8 cellular contexts compared by ENCODE assay signal in the genomic region with DNA sequence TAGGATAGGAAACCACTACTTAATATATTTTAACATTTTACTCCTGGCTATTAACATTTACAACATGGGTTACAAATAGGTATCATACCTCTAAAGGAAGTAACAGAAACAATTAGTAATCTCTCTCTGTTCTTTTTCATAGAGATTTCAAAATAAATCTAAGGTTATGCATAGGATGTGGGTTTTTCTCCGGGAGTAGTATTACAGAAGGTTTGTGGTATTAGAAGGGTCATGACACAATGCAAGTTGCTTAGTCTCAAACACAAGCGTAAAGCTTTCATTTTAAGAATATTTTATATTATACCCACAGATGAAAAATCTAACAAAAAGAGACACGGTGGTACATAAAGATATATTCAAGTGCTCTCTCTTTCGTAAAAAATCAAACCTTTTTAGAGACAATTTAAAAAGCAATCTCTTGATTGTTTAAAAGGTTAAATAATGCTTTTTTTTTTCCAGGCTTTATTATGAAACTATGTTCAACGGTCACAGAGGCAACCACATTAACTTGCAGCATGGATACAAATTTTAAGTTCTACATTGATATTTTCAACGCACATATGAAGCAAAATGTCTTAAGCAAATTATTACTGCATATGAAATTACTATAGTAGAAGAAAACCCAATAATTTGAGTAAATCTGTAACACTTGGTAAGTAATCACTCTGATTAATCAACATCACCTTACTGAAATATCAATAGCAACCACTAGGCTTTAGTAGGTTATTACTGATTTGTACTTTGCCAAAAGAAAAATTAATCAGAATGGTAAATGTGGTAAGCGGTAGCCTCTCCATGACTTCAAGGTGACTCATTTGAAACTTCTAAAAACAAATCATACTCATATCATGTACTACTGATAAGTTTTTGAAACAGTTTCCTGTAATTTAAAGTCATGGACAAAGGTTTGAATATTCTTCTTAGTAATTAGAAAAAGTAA.
DNase-seq lines count a peak whose midpoint lies in the region; ATAC-seq, FAIRE-seq and TF ChIP-seq lines count a peak whose summit lies in the region.

No MANE protein-coding gene starts in this region.

- in situ Hi-C loops in HAP-1 (cut with MboI; ENCODE audit: low sequenced_read_pairs), result no loop called here

- no peaks in the 10 kb centered on the region for H3K79me2 ChIP-seq in PC-9 (ENCODE audit: low read depth)

- H3K36me3 ChIP-seq in PC-9 (ENCODE audit: low read depth) (no peaks in the 10 kb centered on the region), HAP-1 (replicated peaks) (no peaks in the 10 kb centered on the region)

- no peaks in the 10 kb centered on the region for H3K9me2 ChIP-seq in PC-9 (ENCODE audit: insufficient read depth)

- no peaks in the 10 kb centered on the region for H3K9me3 ChIP-seq in PC-9 (ENCODE audit: insufficient read depth, low read depth)
- no peaks in the 10 kb centered on the region for H3K9me3 ChIP-seq in HAP-1

- H3K27me3 ChIP-seq in PC-9 (ENCODE audit: insufficient read depth, low read depth), result no peaks in the 10 kb centered on the region
- no peaks in the 10 kb centered on the region for H3K27me3 ChIP-seq in HAP-1 (ENCODE audit: low read depth)

- DNase-seq in PC-9, result peak in 1 of 2 experiments; percentile 66
- DNase-seq in frontal cortex (ENCODE audit: low spot score in 2 of 2), result no peak
- DNase-seq in SK-N-DZ (ENCODE audit: low spot score), result no peak
- DNase-seq in HK-2 (ENCODE audit: unreplicated experiment), result no peak
- no peak for DNase-seq in substantia nigra (lab: John Stamatoyannopoulos, UW)
- DNase-seq in HAP-1 (ENCODE audit: low spot score in 2 of 2), result no peak

- peak; percentile 44 for FAIRE-seq in frontal cortex (lab: Jason Lieb, UNC)

- TF ChIP-seq CTCF in PC-9 (conservative IDR thresholded peaks at IDR 0.05), result no peak

- CTCF ChIA-PET in PC-9 (lab: Charles Lee), result no interaction called here

- POLR2A ChIA-PET in PC-9 (lab: Charles Lee; ENCODE audit: unreplicated experiment), result no interaction called here

- H3K4me2 ChIP-seq in PC-9, result peak overlapping the region; percentile 2; the same call in 1 of the 2 replicates

- H3K4me3 ChIP-seq in PC-9 (no peak overlapping the region), HAP-1 (no peak overlapping the region)

- H2AFZ ChIP-seq in PC-9, result no peak overlapping the region

- BruUV-seq in PC-9 (replicated peaks; lab: Mats Ljungman, UMichigan), result no TSS peak

- ATAC-seq in GM18870 (IDR thresholded peaks at IDR 0.05; ENCODE audit: unreplicated experiment), result peak; percentile 79
- ATAC-seq in HG02840 (IDR thresholded peaks at IDR 0.05; ENCODE audit: low FRiP score, unreplicated experiment), result peak; percentile 83

- intact Hi-C loops in PC-9 (cut with micrococcal nuclease; ENCODE audit: unreplicated experiment), result no loop called here

- H3K27ac ChIP-seq in PC-9, result peak overlapping the region; percentile 35
- no peak overlapping the region for H3K27ac ChIP-seq in substantia nigra (ENCODE audit: low read depth, low read length, poor library complexity, severe bottlenecking)

- peaks cover 16% of the 10 kb centered on the region; the same call in 1 of the 2 replicates for H3F3A ChIP-seq in PC-9 (ENCODE audit: insufficient read depth, low read depth)

- H3K4me1 ChIP-seq in PC-9 (replicated peaks; ENCODE audit: insufficient read depth) (peaks cover 16% of the 10 kb centered on the region), HAP-1 (no peaks in the 10 kb centered on the region)

- H4K20me1 ChIP-seq in PC-9 (ENCODE audit: insufficient read depth), result no peaks in the 10 kb centered on the region
